Comparison of ENCODE assay signal across 15 cellular contexts in genomic region chr15:31828594-31828993, GRCh38. TPM values are rescaled to one million over a fixed set of nuclear protein-coding genes. Genes with fewer than 3 reads are reported as not detected.
DNase-seq lines count a peak whose midpoint lies in the region; ATAC-seq and TF ChIP-seq lines count a peak whose summit lies in the region.
"Had no signal": no experiment of that assay in that cellular context is flagged by ENCODE, and none has a peak within 500 bp of the region (broad histone marks: within the 10 kb centered on the region; RNA-seq: fewer than 3 reads in every experiment).

No MANE protein-coding gene starts in this region.

- no peaks in the 10 kb centered on the region for H3K4me1 Mint-ChIP-seq in activated CD4-positive, alpha-beta T cell treated with anti-CD3 and anti-CD28 coated beads, Interleukin-2, amount 10 ng/mL, durations not matched to agents 7 days and 5 days
- H3K4me1 Mint-ChIP-seq: CD4-positive, CD25-positive, alpha-beta regulatory T cell; CD8-positive, alpha-beta memory T cell had no signal

- no peak for ATAC-seq in left cardiac atrium
- no peak for ATAC-seq in body of pancreas
- no peak for ATAC-seq in HG02870 (IDR thresholded peaks at IDR 0.05; ENCODE audit: unreplicated experiment)

- H3K27ac ChIP-seq in caudate nucleus (ENCODE audit: low read depth, low read length) (peak overlapping the region; percentile 82), temporal lobe (ENCODE audit: low read depth, low read length) (peak overlapping the region; percentile 77), body of pancreas (no peak overlapping the region)

- no peak overlapping the region for H3K27ac Mint-ChIP-seq in activated CD4-positive, alpha-beta T cell treated with anti-CD3 and anti-CD28 coated beads, Interleukin-2, amount 10 ng/mL, durations not matched to agents 7 days and 5 days
- H3K27ac Mint-ChIP-seq: CD4-positive, CD25-positive, alpha-beta regulatory T cell; CD8-positive, alpha-beta memory T cell; H9 had no signal

- TF ChIP-seq CTCF in body of pancreas (IDR thresholded peaks at IDR 0.05) = no peak

- H3K27me3 Mint-ChIP-seq in activated CD4-positive, alpha-beta T cell treated with anti-CD3 and anti-CD28 coated beads, Interleukin-2, amount 10 ng/mL, durations not matched to agents 7 days and 5 days = peaks cover 2% of the 10 kb centered on the region

- POLR2A ChIA-PET in activated CD4-positive, alpha-beta T cell treated with anti-CD3 and anti-CD28 coated beads, Interleukin-2, amount 10 ng/mL, durations not matched to agents 7 days and 5 days (lab: Charles Lee) = no interaction called here

- intact Hi-C loops in left cardiac atrium (cut with DNase I) (no loop called here), body of pancreas (cut with DNase I) (no loop called here)

- H3K27me3 ChIP-seq in body of pancreas = no peaks in the 10 kb centered on the region
- H3K27me3 ChIP-seq: BE2C had no signal

- H3K4me3 ChIP-seq in body of pancreas = no peak overlapping the region

- H3K4me1 ChIP-seq in body of pancreas = no peaks in the 10 kb centered on the region
- H3K4me1 ChIP-seq: BE2C had no signal

- H3K9me3 Mint-ChIP-seq in activated CD4-positive, alpha-beta T cell treated with anti-CD3 and anti-CD28 coated beads, Interleukin-2, amount 10 ng/mL, durations not matched to agents 7 days and 5 days = no peaks in the 10 kb centered on the region
- H3K9me3 Mint-ChIP-seq: CD8-positive, alpha-beta memory T cell had no signal

- CTCF ChIA-PET in activated CD4-positive, alpha-beta T cell treated with anti-CD3 and anti-CD28 coated beads, Interleukin-2, amount 10 ng/mL, durations not matched to agents 7 days and 5 days (lab: Charles Lee) = interaction anchor here (0.5 kb wide), 1 partner anchor 672 kb away, joined by 3 read pairs; no protein-coding TSS in a partner anchor

- no peaks in the 10 kb centered on the region for H3K36me3 Mint-ChIP-seq in activated CD4-positive, alpha-beta T cell treated with anti-CD3 and anti-CD28 coated beads, Interleukin-2, amount 10 ng/mL, durations not matched to agents 7 days and 5 days (ENCODE audit: low read depth)
- H3K36me3 Mint-ChIP-seq: CD4-positive, CD25-positive, alpha-beta regulatory T cell; CD8-positive, alpha-beta memory T cell had no signal

- no peak for TF ChIP-seq POLR2A in body of pancreas (IDR thresholded peaks at IDR 0.05)

- H3K9me3 ChIP-seq in body of pancreas = no peaks in the 10 kb centered on the region
- H3K9me3 ChIP-seq: BE2C had no signal

- DNase-seq in caudate nucleus (lab: John Stamatoyannopoulos, UW) = peak in 2 of 61 donors; percentile 22 to 33
- DNase-seq in hippocampal formation (lab: John Stamatoyannopoulos, UW) = peak; percentile 32 to 49
- peak; percentile 70 for DNase-seq in pons (ENCODE audit: low spot score)
- DNase-seq in left cardiac atrium = no peak
- DNase-seq in body of pancreas = no peak
- DNase-seq in activated CD4-positive, alpha-beta T cell treated with anti-CD3 and anti-CD28 coated beads, Interleukin-2, amount 10 ng/mL, durations not matched to agents 7 days and 5 days = no peak
- DNase-seq: BE2C; C1 segment of cervical spinal cord; CD4-positive, CD25-positive, alpha-beta regulatory T cell; CD8-positive, alpha-beta memory T cell; COR-L47; H9; IMR-90 had no signal

- WGBS in body of pancreas, 2 donors = 85 to 93% methylated on average over 3 of the region's 3 CpGs

- H3K4me3 Mint-ChIP-seq in activated CD4-positive, alpha-beta T cell treated with anti-CD3 and anti-CD28 coated beads, Interleukin-2, amount 10 ng/mL, durations not matched to agents 7 days and 5 days = no peak overlapping the region
- H3K4me3 Mint-ChIP-seq: CD4-positive, CD25-positive, alpha-beta regulatory T cell; CD8-positive, alpha-beta memory T cell; H9 had no signal

- no peaks in the 10 kb centered on the region for H3K36me3 ChIP-seq in body of pancreas (replicated peaks in 1 of 2; ENCODE audit: insufficient read depth in 1 of 2, low read depth in 2 of 2)
- H3K36me3 ChIP-seq: BE2C had no signal

RNA-seq across cellular contexts. Expression of gene OTUD7A, which starts 41.9 kb away (rescaled TPM):
- total RNA-seq in temporal lobe = 9.6 TPM
- total RNA-seq in left cardiac atrium = 1 to 10 TPM; 1.6 to 1.9 TPM
- 1 to 10 TPM; 3.1 to 6.6 TPM for total RNA-seq in body of pancreas
- total RNA-seq in activated CD4-positive, alpha-beta T cell treated with anti-CD3 and anti-CD28 coated beads, Interleukin-2, amount 10 ng/mL, durations not matched to agents 7 days and 5 days = 1 to 10 TPM; 2.4 to 2.5 TPM

Comparison
In these comparisons a context has a peak if more than half of its experiments do, and no peak if none do; other contexts are left out.
1. DNase-seq: peak in hippocampal formation (2 of 2) and pons (single experiment); none in left cardiac atrium (single experiment), body of pancreas (0 of 4) and activated CD4-positive, alpha-beta T cell treated with anti-CD3 and anti-CD28 coated beads, Interleukin-2, amount 10 ng/mL, durations not matched to agents 7 days and 5 days (single experiment).
2. H3K27ac ChIP-seq: peak in caudate nucleus (single experiment) and temporal lobe (single experiment); none in body of pancreas (0 of 4).